ENCODE assay signal across 8 cellular contexts in genomic region chr22:19085233-19086043, GRCh38. TPM values are rescaled to one million over a fixed set of nuclear protein-coding genes. Genes with fewer than 3 reads are reported as not detected.
A peak's percentile ranks its signal among the peaks of the same experiment; 100 is the strongest.
DNase-seq lines count a peak whose midpoint lies in the region; ATAC-seq and TF ChIP-seq lines count a peak whose summit lies in the region.

No MANE protein-coding gene starts in this region.

- no peaks in the 10 kb centered on the region for H3K79me2 ChIP-seq in PC-9 (ENCODE audit: low read depth)

- no TSS peak for BruUV-seq in PC-9 (replicated peaks; lab: Mats Ljungman, UMichigan)

- H2AFZ ChIP-seq in PC-9: no peak overlapping the region

- peak overlapping the region; percentile 8 to 73 (median 40) for H3K4me3 Mint-ChIP-seq in IgD-negative memory B cell

- peak; percentile 38 for DNase-seq in activated CD8-positive, alpha-beta memory T cell treated with anti-CD3 and anti-CD28 coated beads, Interleukin-2, amount 50 U/mL, for 48 hours
- no peak for DNase-seq in activated CD8-positive, alpha-beta memory T cell treated with anti-CD3 and anti-CD28 coated beads for 24 hours
- DNase-seq in WERI-Rb-1 (no peak), right cardiac atrium (no peak), PC-9 (no peak), NCI-H187 (lab: John Stamatoyannopoulos, UW) (no peak)

- H3K4me1 ChIP-seq in right cardiac atrium (ENCODE audit: control insufficient read depth, insufficient read depth, low read length) (peaks cover 4% of the 10 kb centered on the region), PC-9 (replicated peaks; ENCODE audit: insufficient read depth) (no peaks in the 10 kb centered on the region; the same call in 1 of the 2 replicates)

- WGBS in right cardiac atrium: 30% methylated on average over 1 of the region's 1 CpG

- peak; percentile 64 to 80 for ATAC-seq in right cardiac atrium
- ATAC-seq in HG03469 (IDR thresholded peaks at IDR 0.05; ENCODE audit: unreplicated experiment): no peak

- H3K27ac ChIP-seq in WERI-Rb-1 (0 out of 2 replicates have a peak overlapping the region, but pooled peaks have one; percentile 26), right cardiac atrium (ENCODE audit: low read length) (peak overlapping the region; percentile 63), PC-9 (no peak overlapping the region)

- H3K4me3 ChIP-seq in WERI-Rb-1 (ENCODE audit: low read depth, low read length): no peak overlapping the region
- H3K4me3 ChIP-seq in right cardiac atrium (ENCODE audit: low read length): no peak overlapping the region
- H3K4me3 ChIP-seq in PC-9: no peak overlapping the region

- CTCF ChIA-PET in PC-9 (lab: Charles Lee): no interaction called here

- no peaks in the 10 kb centered on the region for H3F3A ChIP-seq in PC-9 (ENCODE audit: insufficient read depth, low read depth)

- no peaks in the 10 kb centered on the region for H3K27me3 Mint-ChIP-seq in IgD-negative memory B cell

- intact Hi-C loops in right cardiac atrium (cut with DNase I) (no loop called here), PC-9 (cut with micrococcal nuclease; ENCODE audit: unreplicated experiment) (no loop called here)

- H3K36me3 ChIP-seq in WERI-Rb-1 (peaks cover 9% of the 10 kb centered on the region), PC-9 (ENCODE audit: low read depth) (no peaks in the 10 kb centered on the region)

- no peaks in the 10 kb centered on the region for H3K9me3 Mint-ChIP-seq in IgD-negative memory B cell

- no peak overlapping the region for H3K4me2 ChIP-seq in PC-9

- POLR2A ChIA-PET in PC-9 (lab: Charles Lee; ENCODE audit: unreplicated experiment): no interaction called here

- peaks cover 15% of the 10 kb centered on the region for H3K36me3 Mint-ChIP-seq in IgD-negative memory B cell

- H3K27me3 ChIP-seq in WERI-Rb-1 (ENCODE audit: insufficient read depth, low read depth, severe bottlenecking) (no peaks in the 10 kb centered on the region), right cardiac atrium (ENCODE audit: control insufficient read depth, insufficient read depth) (no peaks in the 10 kb centered on the region), PC-9 (ENCODE audit: insufficient read depth, low read depth) (no peaks in the 10 kb centered on the region)

- no peaks in the 10 kb centered on the region for H3K9me3 ChIP-seq in WERI-Rb-1 (ENCODE audit: severe bottlenecking)
- H3K9me3 ChIP-seq in right cardiac atrium (ENCODE audit: control insufficient read depth, low read length): no peaks in the 10 kb centered on the region
- H3K9me3 ChIP-seq in PC-9 (ENCODE audit: insufficient read depth, low read depth): no peaks in the 10 kb centered on the region

- peaks cover 4% of the 10 kb centered on the region; the same call in 1 of the 2 replicates for H4K20me1 ChIP-seq in PC-9 (ENCODE audit: insufficient read depth)

- peaks cover 14 to 22% (median 22%) of the 10 kb centered on the region in 3 donors for H3K4me1 Mint-ChIP-seq in IgD-negative memory B cell

- peak overlapping the region in 2 of 3 donors; percentile 52 to 72 for H3K27ac Mint-ChIP-seq in IgD-negative memory B cell

- TF ChIP-seq CTCF in WERI-Rb-1 (IDR thresholded peaks at IDR 0.05; ENCODE audit: low read depth, low read length) (peak; percentile 74), PC-9 (conservative IDR thresholded peaks at IDR 0.05) (no peak; the same call in 1 of the 2 replicates)

- H3K9me2 ChIP-seq in PC-9 (ENCODE audit: insufficient read depth): no peaks in the 10 kb centered on the region

RNA-seq across cellular contexts. Expression of gene DGCR2, which starts 36.8 kb away (rescaled TPM):
- polyA plus RNA-seq in IgD-negative memory B cell (29.1 TPM), right cardiac atrium (34.9 TPM)
- total RNA-seq in right cardiac atrium (10 to 100 TPM; 28.9 to 38.8 (median 35.4) TPM), PC-9 (2021) (35.1 and 37.6 TPM in 2 replicates)

RNA-seq across cellular contexts. Expression of gene TSSK2, which starts 45.7 kb away (rescaled TPM):
- not detected for polyA plus RNA-seq in IgD-negative memory B cell
- total RNA-seq in right cardiac atrium: not detected
- 0.09 TPM for polyA plus RNA-seq in right cardiac atrium
- not detected in 2 replicates for total RNA-seq in PC-9 (2021)

RNA-seq across cellular contexts. Expression of gene ESS2, which starts 59.0 kb away (rescaled TPM):
- polyA plus RNA-seq in IgD-negative memory B cell (12.5 TPM), right cardiac atrium (11.2 TPM)
- total RNA-seq in right cardiac atrium (10 to 100 TPM in 3 of 4 donors, 1 to 10 TPM in 1; 9.3 to 11.1 (median 10.4) TPM), PC-9 (2021) (10.3 and 14.6 TPM in 2 replicates)
